In genomic region chr10:32393942-32394341, GRCh38 we compare ENCODE assay signal across 2 cellular contexts.
TF ChIP-seq lines count a peak whose summit lies in the region.

No MANE protein-coding gene starts in this region.

TF ChIP-seq in SK-N-SH, 30 proteins besides CTCF, POLR2A, EP300 and RAD21:
- no peak for TF ChIP-seq REST (IDR thresholded peaks at IDR 0.05; ENCODE audit: low read depth, low read length)
- TF ChIP-seq CHD2 (IDR thresholded peaks at IDR 0.05; ENCODE audit: low read length, partially characterized antibody) = no peak
- TF ChIP-seq SMC3 (IDR thresholded peaks at IDR 0.05; ENCODE audit: low read depth, low read length) = no peak
- TF ChIP-seq FOXJ3 (CRISPR knock-in tag; IDR thresholded peaks at IDR 0.05) = no peak
- no peak for TF ChIP-seq SIN3A (IDR thresholded peaks at IDR 0.05; ENCODE audit: borderline replicate concordance, low read depth, low read length)
- no peak for TF ChIP-seq RFX5 (IDR thresholded peaks at IDR 0.05; ENCODE audit: low read length)
- TF ChIP-seq POLR2AphosphoS5 (IDR thresholded peaks at IDR 0.05; ENCODE audit: low read depth, low read length) = no peak
- no peak for TF ChIP-seq NFIC (IDR thresholded peaks at IDR 0.05; ENCODE audit: borderline replicate concordance)
- TF ChIP-seq RCOR1 (IDR thresholded peaks at IDR 0.05; ENCODE audit: low read length) = no peak
- no peak for TF ChIP-seq MAX (IDR thresholded peaks at IDR 0.05; ENCODE audit: low read depth)
- no peak for TF ChIP-seq RXRA (IDR thresholded peaks at IDR 0.05; ENCODE audit: borderline replicate concordance, low read depth)
- no peak for TF ChIP-seq USF1 (IDR thresholded peaks at IDR 0.05; ENCODE audit: borderline replicate concordance, low read depth)

TF ChIP-seq in SK-N-SH treated with all-trans-retinoic acid at 6 μM for 48 hours, 23 proteins besides CTCF, POLR2A, EP300 and RAD21 (continued from another document):
- no peak for TF ChIP-seq CSRNP3 (CRISPR knock-in tag; IDR thresholded peaks at IDR 0.05)
- no peak for TF ChIP-seq CSDC2 (CRISPR knock-in tag; IDR thresholded peaks at IDR 0.05)
- TF ChIP-seq ARNTL (CRISPR knock-in tag; IDR thresholded peaks at IDR 0.05; ENCODE audit: borderline replicate concordance, low read depth) = no peak
- no peak for TF ChIP-seq BACH2 (CRISPR knock-in tag; IDR thresholded peaks at IDR 0.05; ENCODE audit: borderline replicate concordance)
- no peak for TF ChIP-seq ESRRG (CRISPR knock-in tag; IDR thresholded peaks at IDR 0.05)
- no peak for TF ChIP-seq ZNF8 (CRISPR knock-in tag; IDR thresholded peaks at IDR 0.05)
- TF ChIP-seq GLIS3 (CRISPR knock-in tag; IDR thresholded peaks at IDR 0.05) = no peak
- TF ChIP-seq SNAI2 (CRISPR knock-in tag; IDR thresholded peaks at IDR 0.05) = no peak
- TF ChIP-seq PATZ1 (CRISPR knock-in tag; IDR thresholded peaks at IDR 0.05; ENCODE audit: borderline replicate concordance) = no peak
- TF ChIP-seq ZC3H10 (CRISPR knock-in tag; IDR thresholded peaks at IDR 0.05) = no peak
- TF ChIP-seq TCF4 (CRISPR knock-in tag; IDR thresholded peaks at IDR 0.05; ENCODE audit: borderline replicate concordance) = no peak
